Comparison of ENCODE assay signal across 14 cellular contexts in genomic region chr3:69560818-69561217, GRCh38.
"Had no signal": no experiment of that assay in that cellular context is flagged by ENCODE, and none has a peak within 500 bp of the region (broad histone marks: within the 10 kb centered on the region; RNA-seq: fewer than 3 reads in every experiment).

No MANE protein-coding gene starts in this region.

- H3K36me3 ChIP-seq: adrenal gland, tibial nerve had no signal

- H3K27me3 ChIP-seq: adrenal gland, tibial nerve had no signal

- ATAC-seq: right cardiac atrium; stimulated activated effector memory CD8-positive, alpha-beta T cell treated with anti-CD3 and anti-CD28 coated beads, Interleukin-12 subunit alpha, Interleukin-12 subunit beta, amount 100 ng/mL, for 72 hours; T-helper 17 cell had no signal

- H3K27ac ChIP-seq: adrenal gland, tibial nerve had no signal

- H3K9me3 ChIP-seq: adrenal gland, tibial nerve had no signal

- H3K4me3 ChIP-seq: adrenal gland, smooth muscle cell, tibial nerve had no signal

- DNase-seq: activated B cell treated with CpG ODN at 0.5 μM for 24 hours; activated CD4-positive, alpha-beta T cell treated with anti-CD3 and anti-CD28 coated beads, Interleukin-2, amount 10 ng/mL, durations not matched to agents 7 days and 5 days; activated CD8-positive, alpha-beta memory T cell treated with anti-CD3 and anti-CD28 coated beads for 24 hours; activated naive CD4-positive, alpha-beta T cell treated with anti-CD3 and anti-CD28 coated beads, Interleukin-2, amount 50 U/mL, for 16 hours; activated T-cell treated with anti-CD3 and anti-CD28 coated beads for 4 hours; adrenal gland; cortex of kidney; effector memory CD4-positive, alpha-beta T cell; occipital lobe; right cardiac atrium; T-helper 17 cell had no signal
